ENCODE assay signal across 2 cellular contexts in the genomic region with DNA sequence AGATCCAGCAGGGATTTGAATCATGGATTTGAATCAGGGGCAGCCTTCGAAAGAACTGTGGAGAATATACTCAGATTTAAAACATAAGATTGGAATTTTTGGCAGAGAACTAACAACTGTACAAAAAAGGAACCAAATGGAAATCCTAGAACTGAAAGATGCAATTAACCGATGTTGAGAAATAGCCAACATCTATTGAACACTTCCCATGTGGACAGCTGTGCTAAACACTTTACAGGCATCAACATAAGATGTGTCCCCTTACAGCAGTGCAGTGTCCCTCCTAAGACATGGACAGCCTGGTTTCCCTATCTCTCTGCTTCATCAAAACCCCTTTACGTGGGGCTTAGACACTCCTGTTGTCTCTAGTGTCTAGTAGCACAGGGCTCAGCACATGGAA.
TF ChIP-seq lines count a peak whose summit lies in the region.

No MANE protein-coding gene starts in this region.

TF ChIP-seq in liver, 16 proteins besides CTCF, POLR2A, EP300 and RAD21:
- TF ChIP-seq FOXA1 (IDR thresholded peaks at IDR 0.05), result no peak
- TF ChIP-seq, protein P1, sequence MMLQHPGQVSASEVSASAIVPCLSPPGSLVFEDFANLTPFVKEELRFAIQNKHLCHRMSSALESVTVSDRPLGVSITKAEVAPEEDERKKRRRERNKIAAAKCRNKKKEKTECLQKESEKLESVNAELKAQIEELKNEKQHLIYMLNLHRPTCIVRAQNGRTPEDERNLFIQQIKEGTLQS (IDR thresholded peaks at IDR 0.05), result no peak
- TF ChIP-seq RXRA (IDR thresholded peaks at IDR 0.05), result no peak
- no peak for TF ChIP-seq GABPA (IDR thresholded peaks at IDR 0.05 in 1 of 2, conservative IDR thresholded peaks at IDR 0.05 in 1 of 2)
- TF ChIP-seq NR2F2 (IDR thresholded peaks at IDR 0.05), result no peak
- TF ChIP-seq YY1 (IDR thresholded peaks at IDR 0.05), result no peak
- TF ChIP-seq TAF1 (conservative IDR thresholded peaks at IDR 0.05), result no peak
- TF ChIP-seq, protein P2, sequence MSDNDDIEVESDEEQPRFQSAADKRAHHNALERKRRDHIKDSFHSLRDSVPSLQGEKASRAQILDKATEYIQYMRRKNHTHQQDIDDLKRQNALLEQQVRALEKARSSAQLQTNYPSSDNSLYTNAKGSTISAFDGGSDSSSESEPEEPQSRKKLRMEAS (IDR thresholded peaks at IDR 0.05), result no peak
- no peak for TF ChIP-seq EGR1 (IDR thresholded peaks at IDR 0.05; ENCODE audit: low read depth in 2 of 2)
- no peak for TF ChIP-seq JUND (IDR thresholded peaks at IDR 0.05)
- TF ChIP-seq HNF4G (IDR thresholded peaks at IDR 0.05), result no peak
- TF ChIP-seq, protein P3, sequence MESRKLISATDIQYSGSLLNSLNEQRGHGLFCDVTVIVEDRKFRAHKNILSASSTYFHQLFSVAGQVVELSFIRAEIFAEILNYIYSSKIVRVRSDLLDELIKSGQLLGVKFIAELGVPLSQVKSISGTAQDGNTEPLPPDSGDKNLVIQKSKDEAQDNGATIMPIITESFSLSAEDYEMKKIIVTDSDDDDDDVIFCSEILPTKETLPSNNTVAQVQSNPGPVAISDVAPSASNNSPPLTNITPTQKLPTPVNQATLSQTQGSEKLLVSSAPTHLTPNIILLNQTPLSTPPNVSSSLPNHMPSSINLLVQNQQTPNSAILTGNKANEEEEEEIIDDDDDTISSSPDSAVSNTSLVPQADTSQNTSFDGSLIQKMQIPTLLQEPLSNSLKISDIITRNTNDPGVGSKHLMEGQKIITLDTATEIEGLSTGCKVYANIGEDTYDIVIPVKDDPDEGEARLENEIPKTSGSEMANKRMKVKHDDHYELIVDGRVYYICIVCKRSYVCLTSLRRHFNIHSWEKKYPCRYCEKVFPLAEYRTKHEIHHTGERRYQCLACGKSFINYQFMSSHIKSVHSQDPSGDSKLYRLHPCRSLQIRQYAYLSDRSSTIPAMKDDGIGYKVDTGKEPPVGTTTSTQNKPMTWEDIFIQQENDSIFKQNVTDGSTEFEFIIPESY (IDR thresholded peaks at IDR 0.05), result no peak
- TF ChIP-seq, protein P4, sequence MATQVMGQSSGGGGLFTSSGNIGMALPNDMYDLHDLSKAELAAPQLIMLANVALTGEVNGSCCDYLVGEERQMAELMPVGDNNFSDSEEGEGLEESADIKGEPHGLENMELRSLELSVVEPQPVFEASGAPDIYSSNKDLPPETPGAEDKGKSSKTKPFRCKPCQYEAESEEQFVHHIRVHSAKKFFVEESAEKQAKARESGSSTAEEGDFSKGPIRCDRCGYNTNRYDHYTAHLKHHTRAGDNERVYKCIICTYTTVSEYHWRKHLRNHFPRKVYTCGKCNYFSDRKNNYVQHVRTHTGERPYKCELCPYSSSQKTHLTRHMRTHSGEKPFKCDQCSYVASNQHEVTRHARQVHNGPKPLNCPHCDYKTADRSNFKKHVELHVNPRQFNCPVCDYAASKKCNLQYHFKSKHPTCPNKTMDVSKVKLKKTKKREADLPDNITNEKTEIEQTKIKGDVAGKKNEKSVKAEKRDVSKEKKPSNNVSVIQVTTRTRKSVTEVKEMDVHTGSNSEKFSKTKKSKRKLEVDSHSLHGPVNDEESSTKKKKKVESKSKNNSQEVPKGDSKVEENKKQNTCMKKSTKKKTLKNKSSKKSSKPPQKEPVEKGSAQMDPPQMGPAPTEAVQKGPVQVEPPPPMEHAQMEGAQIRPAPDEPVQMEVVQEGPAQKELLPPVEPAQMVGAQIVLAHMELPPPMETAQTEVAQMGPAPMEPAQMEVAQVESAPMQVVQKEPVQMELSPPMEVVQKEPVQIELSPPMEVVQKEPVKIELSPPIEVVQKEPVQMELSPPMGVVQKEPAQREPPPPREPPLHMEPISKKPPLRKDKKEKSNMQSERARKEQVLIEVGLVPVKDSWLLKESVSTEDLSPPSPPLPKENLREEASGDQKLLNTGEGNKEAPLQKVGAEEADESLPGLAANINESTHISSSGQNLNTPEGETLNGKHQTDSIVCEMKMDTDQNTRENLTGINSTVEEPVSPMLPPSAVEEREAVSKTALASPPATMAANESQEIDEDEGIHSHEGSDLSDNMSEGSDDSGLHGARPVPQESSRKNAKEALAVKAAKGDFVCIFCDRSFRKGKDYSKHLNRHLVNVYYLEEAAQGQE (IDR thresholded peaks at IDR 0.05), result no peak
- no peak for TF ChIP-seq HNF4A (conservative IDR thresholded peaks at IDR 0.05)
- TF ChIP-seq SP1 (IDR thresholded peaks at IDR 0.05), result no peak
- TF ChIP-seq FOXA2 (IDR thresholded peaks at IDR 0.05), result no peak

TF ChIP-seq in HepG2, 621 proteins besides CTCF, POLR2A, EP300 and RAD21:
- TF ChIP-seq EEA1 (CRISPR knock-in tag; IDR thresholded peaks at IDR 0.05; ENCODE audit: borderline replicate concordance) (no peak), CCDC6 (CRISPR knock-in tag; IDR thresholded peaks at IDR 0.05) (no peak), KLF13 (CRISPR knock-in tag; IDR thresholded peaks at IDR 0.05) (no peak), MYC (CRISPR knock-in tag; IDR thresholded peaks at IDR 0.05; ENCODE audit: borderline replicate concordance) (no peak), NR2F1 (CRISPR knock-in tag; IDR thresholded peaks at IDR 0.05) (no peak), NCOR1 (IDR thresholded peaks at IDR 0.05; ENCODE audit: borderline replicate concordance, low read length) (no peak), ZNF589 (CRISPR knock-in tag; conservative IDR thresholded peaks at IDR 0.05) (no peak), FOSL2 (CRISPR knock-in tag; IDR thresholded peaks at IDR 0.05) (no peak), HHEX (CRISPR knock-in tag; IDR thresholded peaks at IDR 0.05) (no peak), ZNF615 (CRISPR knock-in tag; IDR thresholded peaks at IDR 0.05; ENCODE audit: borderline replicate concordance) (no peak), MTF2 (CRISPR knock-in tag; IDR thresholded peaks at IDR 0.05; ENCODE audit: borderline replicate concordance) (no peak), ZKSCAN8 (CRISPR knock-in tag; IDR thresholded peaks at IDR 0.05; ENCODE audit: borderline replicate concordance) (no peak)
- TF ChIP-seq, protein P5, sequence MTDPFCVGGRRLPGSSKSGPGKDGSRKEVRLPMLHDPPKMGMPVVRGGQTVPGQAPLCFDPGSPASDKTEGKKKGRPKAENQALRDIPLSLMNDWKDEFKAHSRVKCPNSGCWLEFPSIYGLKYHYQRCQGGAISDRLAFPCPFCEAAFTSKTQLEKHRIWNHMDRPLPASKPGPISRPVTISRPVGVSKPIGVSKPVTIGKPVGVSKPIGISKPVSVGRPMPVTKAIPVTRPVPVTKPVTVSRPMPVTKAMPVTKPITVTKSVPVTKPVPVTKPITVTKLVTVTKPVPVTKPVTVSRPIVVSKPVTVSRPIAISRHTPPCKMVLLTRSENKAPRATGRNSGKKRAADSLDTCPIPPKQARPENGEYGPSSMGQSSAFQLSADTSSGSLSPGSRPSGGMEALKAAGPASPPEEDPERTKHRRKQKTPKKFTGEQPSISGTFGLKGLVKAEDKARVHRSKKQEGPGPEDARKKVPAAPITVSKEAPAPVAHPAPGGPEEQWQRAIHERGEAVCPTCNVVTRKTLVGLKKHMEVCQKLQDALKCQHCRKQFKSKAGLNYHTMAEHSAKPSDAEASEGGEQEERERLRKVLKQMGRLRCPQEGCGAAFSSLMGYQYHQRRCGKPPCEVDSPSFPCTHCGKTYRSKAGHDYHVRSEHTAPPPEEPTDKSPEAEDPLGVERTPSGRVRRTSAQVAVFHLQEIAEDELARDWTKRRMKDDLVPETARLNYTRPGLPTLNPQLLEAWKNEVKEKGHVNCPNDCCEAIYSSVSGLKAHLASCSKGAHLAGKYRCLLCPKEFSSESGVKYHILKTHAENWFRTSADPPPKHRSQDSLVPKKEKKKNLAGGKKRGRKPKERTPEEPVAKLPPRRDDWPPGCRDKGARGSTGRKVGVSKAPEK (CRISPR knock-in tag; IDR thresholded peaks at IDR 0.05; ENCODE audit: borderline replicate concordance), result no peak
- TF ChIP-seq, protein P6, sequence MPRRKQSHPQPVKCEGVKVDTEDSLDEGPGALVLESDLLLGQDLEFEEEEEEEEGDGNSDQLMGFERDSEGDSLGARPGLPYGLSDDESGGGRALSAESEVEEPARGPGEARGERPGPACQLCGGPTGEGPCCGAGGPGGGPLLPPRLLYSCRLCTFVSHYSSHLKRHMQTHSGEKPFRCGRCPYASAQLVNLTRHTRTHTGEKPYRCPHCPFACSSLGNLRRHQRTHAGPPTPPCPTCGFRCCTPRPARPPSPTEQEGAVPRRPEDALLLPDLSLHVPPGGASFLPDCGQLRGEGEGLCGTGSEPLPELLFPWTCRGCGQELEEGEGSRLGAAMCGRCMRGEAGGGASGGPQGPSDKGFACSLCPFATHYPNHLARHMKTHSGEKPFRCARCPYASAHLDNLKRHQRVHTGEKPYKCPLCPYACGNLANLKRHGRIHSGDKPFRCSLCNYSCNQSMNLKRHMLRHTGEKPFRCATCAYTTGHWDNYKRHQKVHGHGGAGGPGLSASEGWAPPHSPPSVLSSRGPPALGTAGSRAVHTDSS (CRISPR knock-in tag; conservative IDR thresholded peaks at IDR 0.05), result no peak
